19 cellular contexts compared by ENCODE assay signal in the genomic region with DNA sequence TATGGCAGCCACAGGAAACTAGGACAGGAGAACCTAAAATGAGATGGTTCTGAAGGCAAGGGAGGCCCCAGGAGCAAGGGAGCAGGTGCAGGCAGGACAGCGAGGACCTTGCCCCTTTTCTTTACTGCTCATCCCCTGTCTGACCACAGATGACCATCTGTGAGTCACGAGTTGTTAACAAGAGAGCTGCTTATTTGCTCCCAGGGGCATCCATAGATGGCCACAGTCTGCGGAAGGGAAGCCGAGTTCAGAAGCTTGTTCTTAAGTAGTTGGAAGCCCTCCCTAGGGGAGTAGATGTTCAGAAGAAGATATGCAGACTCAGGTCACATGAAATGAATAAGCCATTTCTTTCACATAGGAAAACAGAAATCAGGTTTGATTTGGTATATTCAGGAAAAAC.
DNase-seq lines count a peak whose midpoint lies in the region; ATAC-seq lines count a peak whose summit lies in the region.
"Had no signal": no experiment of that assay in that cellular context is flagged by ENCODE, and none has a peak within 500 bp of the region (broad histone marks: within the 10 kb centered on the region; RNA-seq: fewer than 3 reads in every experiment).

No MANE protein-coding gene starts in this region.

- no peak overlapping the region for H3K4me3 ChIP-seq in skeletal muscle cell (ENCODE audit: low read depth, low read length)
- H3K4me3 ChIP-seq: BLaER1 treated with 17β-estradiol and CSF1 and Interleukin-3, amounts not matched to agents 10 nM and 100 nM; hepatocyte; sigmoid colon; tibial artery had no signal

- DNase-seq in GM03348 (ENCODE audit: low spot score) = peak; percentile 50
- DNase-seq in SK-MEL-5 (ENCODE audit: low read depth, low spot score) = peak; percentile 23
- DNase-seq in fibroblast of peridontal ligament (ENCODE audit: extremely low read depth) = peak; percentile 71
- DNase-seq in skeletal muscle cell (ENCODE audit: low read depth) = peak; percentile 31
- no peak for DNase-seq in T-helper 1 cell
- no peak for DNase-seq in C1 segment of cervical spinal cord (lab: John Stamatoyannopoulos, UW)
- no peak for DNase-seq in HK-2 (ENCODE audit: unreplicated experiment)
- DNase-seq: activated CD8-positive, alpha-beta memory T cell treated with anti-CD3 and anti-CD28 coated beads for 24 hours; cortex of kidney; left colon; NCI-H2107; NCI-H69; nucleus accumbens; sigmoid colon; T-cell; tibial artery had no signal

- in situ Hi-C loops in SK-MEL-5 (cut with HindIII; ENCODE audit: low pct_unique_long_range_greater_than_20kb, low sequenced_read_pairs) = no loop called here

- ATAC-seq in GM18909 (IDR thresholded peaks at IDR 0.05; ENCODE audit: poor library complexity, unreplicated experiment) = no peak
- ATAC-seq: left colon, T-cell had no signal

Comparison
In these comparisons a context has a peak if more than half of its experiments do, and no peak if none do; other contexts are left out.
1. DNase-seq: peak in GM03348 (single experiment), SK-MEL-5 (single experiment), fibroblast of peridontal ligament (single experiment) and skeletal muscle cell (single experiment); none in T-helper 1 cell (0 of 5), C1 segment of cervical spinal cord (0 of 14) and HK-2 (single experiment).